ENCODE assay signal across 8 cellular contexts in genomic region chr4:53905935-53906377, GRCh38.
DNase-seq lines count a peak whose midpoint lies in the region; ATAC-seq and TF ChIP-seq lines count a peak whose summit lies in the region.

No MANE protein-coding gene starts in this region.

- 9% methylated on average over 6 of the region's 11 CpGs for WGBS in esophagus muscularis mucosa

- H3K4me3 ChIP-seq in GM06990 (replicated peaks; ENCODE audit: low read depth, low read length) (peak overlapping the region; percentile 34), SJSA1 (peak overlapping the region; percentile 33), esophagus muscularis mucosa (peak overlapping the region; percentile 37 to 54 (median 42))

- TF ChIP-seq CTCF in GM06990 (IDR thresholded peaks at IDR 0.05; ENCODE audit: insufficient read depth, low read length, poor library complexity, severe bottlenecking) (no peak), esophagus muscularis mucosa (IDR thresholded peaks at IDR 0.05) (no peak), natural killer cell (IDR thresholded peaks at IDR 0.05) (no peak)

- peaks cover 16 to 23% of the 10 kb centered on the region in 2 donors for H3K4me1 Mint-ChIP-seq in natural killer cell

- DNase-seq in GM06990 (ENCODE audit: extremely low read depth, insufficient read length) = peak; percentile 18
- peak in 1 of 2 experiments; percentile 58 for DNase-seq in SJSA1 (ENCODE audit: low read depth in 1 of 2, low spot score in 2 of 2)
- DNase-seq in esophagus muscularis mucosa (ENCODE audit: extremely low spot score) = peak; percentile 91
- no peak for DNase-seq in natural killer cell
- no peak for DNase-seq in UCSD-AML1 (lab: John Stamatoyannopoulos, UW; ENCODE audit: unreplicated experiment)
- no peak for DNase-seq in inferior parietal cortex (ENCODE audit: extremely low spot score)

- TF ChIP-seq EP300 in esophagus muscularis mucosa (IDR thresholded peaks at IDR 0.05) = no peak

- H3K36me3 ChIP-seq in GM06990 (ENCODE audit: control insufficient read depth, insufficient read depth, low read length) = no peaks in the 10 kb centered on the region
- no peaks in the 10 kb centered on the region for H3K36me3 ChIP-seq in SJSA1
- H3K36me3 ChIP-seq in esophagus muscularis mucosa = no peaks in the 10 kb centered on the region

- no peak for TF ChIP-seq POLR2A in esophagus muscularis mucosa (IDR thresholded peaks at IDR 0.05; ENCODE audit: low read depth)

- no peaks in the 10 kb centered on the region for H3K9me3 Mint-ChIP-seq in natural killer cell

- H3K4me1 ChIP-seq in SJSA1 (replicated peaks) (peaks cover 21% of the 10 kb centered on the region), esophagus muscularis mucosa (peaks cover 15 to 21% (median 18%) of the 10 kb centered on the region in 4 donors)

- H3K27me3 ChIP-seq in GM06990 (replicated peaks; ENCODE audit: control insufficient read depth, insufficient read depth, low read length) (no peaks in the 10 kb centered on the region), SJSA1 (replicated peaks) (no peaks in the 10 kb centered on the region), esophagus muscularis mucosa (peaks cover 0 to 91% (median 3%) of the 10 kb centered on the region in 4 donors)

- ATAC-seq in HG02938 (IDR thresholded peaks at IDR 0.05; ENCODE audit: unreplicated experiment) = peak; percentile 54
- peak in 1 of 3 donors; percentile 46 for ATAC-seq in natural killer cell
- no peak for ATAC-seq in HG03469 (IDR thresholded peaks at IDR 0.05; ENCODE audit: unreplicated experiment)

- peak overlapping the region; percentile 63 for H3K4me3 Mint-ChIP-seq in natural killer cell

- H3K27ac Mint-ChIP-seq in natural killer cell = peak overlapping the region in 1 of 2 donors; percentile 50

- intact Hi-C loops in esophagus muscularis mucosa (cut with DNase I) (loop anchor here (5.0 kb wide), 2 partner anchors 311 to 709 kb away; no protein-coding TSS in a partner anchor), natural killer cell (cut with micrococcal nuclease) (loop anchor here (5.0 kb wide), 1 partner anchor 326 kb away; no protein-coding TSS in a partner anchor)

- peaks cover 30 to 62% of the 10 kb centered on the region in 2 donors for H3K27me3 Mint-ChIP-seq in natural killer cell (ENCODE audit: low read depth in 2 of 2)

- no peaks in the 10 kb centered on the region for H3K36me3 Mint-ChIP-seq in natural killer cell

- H3K27ac ChIP-seq in SJSA1 (0 out of 2 replicates have a peak overlapping the region, but pooled peaks have one; percentile 8), esophagus muscularis mucosa (replicated peaks in 1 of 4) (peak overlapping the region; percentile 3 to 51 (median 31))

- no peaks in the 10 kb centered on the region for H3K9me3 ChIP-seq in SJSA1 (replicated peaks)
- no peaks in the 10 kb centered on the region for H3K9me3 ChIP-seq in esophagus muscularis mucosa

Comparison
In these comparisons a context has a peak if more than half of its experiments do, and no peak if none do; other contexts are left out.
1. DNase-seq: peak in GM06990 (single experiment) and esophagus muscularis mucosa (single experiment); none in natural killer cell (single experiment), UCSD-AML1 (single experiment) and inferior parietal cortex (single experiment).
2. Peak in every context shown above with its lines, with median percentiles within 50 percentile points of each other: H3K4me3 ChIP-seq.